19 cellular contexts compared by ENCODE assay signal in the genomic region with DNA sequence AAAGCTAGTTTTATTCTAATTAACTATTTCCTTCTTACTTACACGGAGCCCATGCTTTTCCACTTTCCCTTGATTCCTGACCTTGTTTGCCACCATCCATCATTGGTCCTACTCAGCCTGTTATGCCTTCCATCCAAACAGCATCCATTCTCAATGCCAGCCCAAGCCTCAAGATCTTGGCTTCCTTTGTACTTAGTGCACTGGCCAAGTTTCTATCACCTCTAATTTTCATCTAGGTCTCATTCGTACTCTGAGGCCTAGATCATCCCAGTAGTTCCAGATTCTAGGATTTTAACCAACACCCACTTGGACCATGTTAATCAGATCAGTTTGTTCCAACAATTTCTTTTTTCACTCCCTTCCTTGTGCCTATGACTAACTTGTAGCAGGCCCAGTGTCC. TPM values are rescaled to one million over a fixed set of nuclear protein-coding genes. Genes with fewer than 3 reads are reported as not detected.
A peak's percentile ranks its signal among the peaks of the same experiment; 100 is the strongest.
DNase-seq lines count a peak whose midpoint lies in the region.
"Had no signal": no experiment of that assay in that cellular context is flagged by ENCODE, and none has a peak within 500 bp of the region (broad histone marks: within the 10 kb centered on the region; RNA-seq: fewer than 3 reads in every experiment).

No MANE protein-coding gene starts in this region.

- no peaks in the 10 kb centered on the region for H3K27me3 ChIP-seq in MG63
- H3K27me3 ChIP-seq: BLaER1 treated with 17β-estradiol and CSF1 and Interleukin-3, amounts not matched to agents 10 nM and 100 nM had no signal

- H3K9me3 ChIP-seq in MG63: no peaks in the 10 kb centered on the region
- H3K9me3 ChIP-seq: A549; BLaER1 treated with 17β-estradiol and CSF1 and Interleukin-3, amounts not matched to agents 10 nM and 100 nM had no signal

- DNase-seq in G401 (ENCODE audit: low spot score) (peak; percentile 77), cerebellum (ENCODE audit: low spot score) (peak; percentile 27), islet precursor cell (peak; percentile 7), MG63 (no peak)
- no peak for DNase-seq in stimulated activated CD4-positive, alpha-beta T cell treated with anti-CD3 and anti-CD28 coated beads, Interleukin-12 subunit alpha, Interleukin-12 subunit beta, amount 100 ng/mL, for 4 hours
- DNase-seq: AML-193; CD4-positive, alpha-beta memory T cell; CD4-positive, CD25-positive, alpha-beta regulatory T cell; CD8-positive, alpha-beta memory T cell; COR-L47; DMS 273 treated with DMSO at 0.1 percent for 48 hours; DMS153; DMS53; DMS79; DND-41; EL; GF-D8 had no signal

- no peak overlapping the region for H3K4me3 ChIP-seq in MG63
- H3K4me3 ChIP-seq: A549; BLaER1 treated with 17β-estradiol and CSF1 and Interleukin-3, amounts not matched to agents 10 nM and 100 nM had no signal

- H3K36me3 ChIP-seq in MG63: no peaks in the 10 kb centered on the region
- H3K36me3 ChIP-seq: BLaER1 treated with 17β-estradiol and CSF1 and Interleukin-3, amounts not matched to agents 10 nM and 100 nM had no signal

- in situ Hi-C loops in G401 (cut with HindIII; ENCODE audit: low sequenced_read_pairs): no loop called here

RNA-seq across cellular contexts. Expression of a gene that starts 41.6 kb away (rescaled TPM):
- total RNA-seq in G401 (2014; rRNA removed; shearing (Covaris generic)): not detected in 2 replicates
- 147 TPM for total RNA-seq in cerebellum
- 34.4 and 49.3 TPM in 2 replicates for total RNA-seq in MG63 (2014; rRNA removed; shearing (Covaris generic); ENCODE audit: low replicate concordance)

Comparison
In these comparisons a context has a peak if more than half of its experiments do, and no peak if none do; other contexts are left out.
1. DNase-seq: peak in G401 (single experiment), cerebellum (single experiment) and islet precursor cell (single experiment); none in MG63 (single experiment) and stimulated activated CD4-positive, alpha-beta T cell treated with anti-CD3 and anti-CD28 coated beads, Interleukin-12 subunit alpha, Interleukin-12 subunit beta, amount 100 ng/mL, for 4 hours (single experiment).
2. RNA of a gene that starts 41.6 kb away (total RNA-seq): 147 TPM in cerebellum (single experiment) and 34.4 to 49.3 TPM in MG63; not detected in G401; every median in the first group is over 10 times any median in the second.